Comparison of ENCODE assay signal across 21 cellular contexts in the genomic region with DNA sequence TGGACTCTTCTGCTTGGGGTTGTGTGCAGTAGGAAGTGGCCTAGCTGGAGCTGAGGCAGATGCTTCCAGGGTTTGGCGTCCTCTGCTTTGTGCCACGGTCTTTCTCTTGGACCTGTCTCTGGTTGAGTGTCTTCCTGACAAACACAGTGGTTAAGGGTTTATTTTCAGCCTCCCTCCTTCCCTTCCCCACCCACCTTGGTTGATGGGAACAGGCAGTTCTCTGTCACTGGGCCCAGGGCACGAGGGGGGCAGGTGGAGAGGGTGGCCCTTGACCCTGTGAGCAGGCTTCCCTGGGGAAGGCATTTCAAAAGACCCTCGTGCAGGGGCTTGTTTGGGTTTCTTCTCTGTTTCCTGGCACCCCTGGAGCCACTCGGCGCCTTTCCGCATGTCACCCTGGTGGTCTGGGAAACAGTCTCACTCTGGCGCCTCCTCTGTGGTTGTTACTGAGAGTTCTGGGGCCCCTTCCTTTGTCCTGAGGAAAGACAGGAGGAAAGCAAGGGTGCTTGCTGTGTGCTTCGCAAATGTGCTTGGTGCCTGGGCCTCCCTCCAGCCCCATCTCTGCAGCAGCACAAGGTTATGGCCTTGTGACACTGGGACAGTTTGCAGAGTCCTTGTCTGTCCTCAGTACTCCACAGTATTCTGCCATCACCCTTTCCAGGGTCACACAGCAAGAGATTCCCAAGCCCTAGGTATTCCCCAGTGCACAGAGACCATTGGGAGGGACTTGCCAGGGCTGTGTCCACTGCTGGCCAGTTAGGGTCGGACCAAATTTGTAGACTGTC. TPM values are rescaled to one million over a fixed set of nuclear protein-coding genes. Genes with fewer than 3 reads are reported as not detected.
DNase-seq lines count a peak whose midpoint lies in the region; ATAC-seq and TF ChIP-seq lines count a peak whose summit lies in the region.
"Had no signal": no experiment of that assay in that cellular context is flagged by ENCODE, and none has a peak within 500 bp of the region (broad histone marks: within the 10 kb centered on the region; RNA-seq: fewer than 3 reads in every experiment).

No MANE protein-coding gene starts in this region.

- H3K27ac Mint-ChIP-seq in activated CD4-positive, alpha-beta T cell treated with anti-CD3 and anti-CD28 coated beads for 36 hours: peak overlapping the region; percentile 19
- no peak overlapping the region for H3K27ac Mint-ChIP-seq in activated CD4-positive, alpha-beta T cell treated with anti-CD3 and anti-CD28 coated beads, Interleukin-2, amount 10 ng/mL, durations not matched to agents 7 days and 5 days
- H3K27ac Mint-ChIP-seq in glutamatergic neuron (ENCODE audit: unreplicated experiment): no peak overlapping the region
- H3K27ac Mint-ChIP-seq: activated naive CD8-positive, alpha-beta T cell; CD4-positive, alpha-beta T cell had no signal

- H3K4me1 Mint-ChIP-seq in activated CD4-positive, alpha-beta T cell treated with anti-CD3 and anti-CD28 coated beads for 36 hours: no peaks in the 10 kb centered on the region
- H3K4me1 Mint-ChIP-seq in activated CD4-positive, alpha-beta T cell treated with anti-CD3 and anti-CD28 coated beads, Interleukin-2, amount 10 ng/mL, durations not matched to agents 7 days and 5 days: no peaks in the 10 kb centered on the region
- peaks cover 38% of the 10 kb centered on the region for H3K4me1 Mint-ChIP-seq in glutamatergic neuron (ENCODE audit: low read depth, unreplicated experiment)

- TF ChIP-seq EP300 in tibial nerve (IDR thresholded peaks at IDR 0.05): peak in 1 of 2 donors; percentile 47

- no peak overlapping the region for H3K4me3 Mint-ChIP-seq in activated CD4-positive, alpha-beta T cell treated with anti-CD3 and anti-CD28 coated beads for 36 hours
- no peak overlapping the region for H3K4me3 Mint-ChIP-seq in activated CD4-positive, alpha-beta T cell treated with anti-CD3 and anti-CD28 coated beads, Interleukin-2, amount 10 ng/mL, durations not matched to agents 7 days and 5 days
- no peak overlapping the region for H3K4me3 Mint-ChIP-seq in glutamatergic neuron (ENCODE audit: unreplicated experiment)
- H3K4me3 Mint-ChIP-seq: activated naive CD8-positive, alpha-beta T cell; CD4-positive, alpha-beta T cell; naive B cell had no signal

- no peak for TF ChIP-seq POLR2A in tibial nerve (IDR thresholded peaks at IDR 0.05)

- DNase-seq in activated CD4-positive, alpha-beta T cell treated with anti-CD3 and anti-CD28 coated beads for 36 hours: no peak
- no peak for DNase-seq in activated CD4-positive, alpha-beta T cell treated with anti-CD3 and anti-CD28 coated beads, Interleukin-2, amount 10 ng/mL, durations not matched to agents 7 days and 5 days
- DNase-seq in dorsolateral prefrontal cortex (peak in 2 of 10 donors; percentile 34 to 35), lower lobe of right lung (no peak), tibial nerve (ENCODE audit: low spot score in 2 of 2) (no peak), AG08395 (ENCODE audit: low spot score) (no peak), glutamatergic neuron (no peak), mesenteric fat pad (ENCODE audit: low spot score) (no peak)
- DNase-seq: 8988T; CD4-positive, alpha-beta T cell; cerebellar nuclear complex; GOT3; MM.1S; naive B cell; NCI-H526; stimulated activated CD4-positive, alpha-beta T cell treated with anti-CD3 and anti-CD28 coated beads, Interleukin-2, amount 100 ng/mL, for 48 hours; WERI-Rb-1 had no signal

- H3K36me3 ChIP-seq in lower lobe of right lung: peaks cover 83% of the 10 kb centered on the region
- peaks cover 9 to 85% (median 27%) of the 10 kb centered on the region in 3 donors for H3K36me3 ChIP-seq in tibial nerve

- no peak for ATAC-seq in activated CD4-positive, alpha-beta T cell treated with anti-CD3 and anti-CD28 coated beads for 36 hours
- no peak for ATAC-seq in lower lobe of right lung
- ATAC-seq: GM12878, Panc1 had no signal

- H3K4me1 ChIP-seq in lower lobe of right lung (peaks cover 27% of the 10 kb centered on the region), tibial nerve (peaks cover 0 to 75% (median 31%) of the 10 kb centered on the region in 4 donors)

- WGBS in tibial nerve, 2 donors: 58 to 67% methylated on average over 9 to 10 of the region's 10 CpGs

- H3K9me3 ChIP-seq in lower lobe of right lung: no peaks in the 10 kb centered on the region
- no peaks in the 10 kb centered on the region for H3K9me3 ChIP-seq in tibial nerve

- H3K27ac ChIP-seq in dorsolateral prefrontal cortex (peak overlapping the region in 58 of 59 donors; percentile 1 to 95 (median 84)), lower lobe of right lung (peak overlapping the region; percentile 44), tibial nerve (peak overlapping the region; percentile 24 to 86 (median 70))
- H3K27ac ChIP-seq: WERI-Rb-1 had no signal

- H3K4me3 ChIP-seq in dorsolateral prefrontal cortex (no peak overlapping the region), lower lobe of right lung (no peak overlapping the region), tibial nerve (no peak overlapping the region)
- H3K4me3 ChIP-seq: GM12878 had no signal

- H3K9me3 Mint-ChIP-seq in activated CD4-positive, alpha-beta T cell treated with anti-CD3 and anti-CD28 coated beads for 36 hours (ENCODE audit: low read depth): no peaks in the 10 kb centered on the region
- H3K9me3 Mint-ChIP-seq in activated CD4-positive, alpha-beta T cell treated with anti-CD3 and anti-CD28 coated beads, Interleukin-2, amount 10 ng/mL, durations not matched to agents 7 days and 5 days: no peaks in the 10 kb centered on the region
- peaks cover 26% of the 10 kb centered on the region for H3K9me3 Mint-ChIP-seq in glutamatergic neuron (ENCODE audit: unreplicated experiment)
- H3K9me3 Mint-ChIP-seq: CD4-positive, alpha-beta T cell; naive B cell had no signal

- peaks cover 23% of the 10 kb centered on the region for H3K36me3 Mint-ChIP-seq in activated CD4-positive, alpha-beta T cell treated with anti-CD3 and anti-CD28 coated beads for 36 hours (ENCODE audit: low read depth)
- peaks cover 25% of the 10 kb centered on the region for H3K36me3 Mint-ChIP-seq in activated CD4-positive, alpha-beta T cell treated with anti-CD3 and anti-CD28 coated beads, Interleukin-2, amount 10 ng/mL, durations not matched to agents 7 days and 5 days (ENCODE audit: low read depth)
- no peaks in the 10 kb centered on the region for H3K36me3 Mint-ChIP-seq in glutamatergic neuron (ENCODE audit: unreplicated experiment)
- H3K36me3 Mint-ChIP-seq: activated naive CD8-positive, alpha-beta T cell had no signal

- POLR2A ChIA-PET in activated CD4-positive, alpha-beta T cell treated with anti-CD3 and anti-CD28 coated beads for 36 hours (lab: Charles Lee): no interaction called here
- POLR2A ChIA-PET in activated CD4-positive, alpha-beta T cell treated with anti-CD3 and anti-CD28 coated beads, Interleukin-2, amount 10 ng/mL, durations not matched to agents 7 days and 5 days (lab: Charles Lee): no interaction called here

- H3K27me3 ChIP-seq in dorsolateral prefrontal cortex (no peaks in the 10 kb centered on the region), lower lobe of right lung (ENCODE audit: low read depth) (no peaks in the 10 kb centered on the region), tibial nerve (no peaks in the 10 kb centered on the region)

- TF ChIP-seq CTCF in dorsolateral prefrontal cortex (IDR thresholded peaks at IDR 0.05 in 54 of 56, conservative IDR thresholded peaks at IDR 0.05 in 2 of 56; ENCODE audit: low read depth in 1 of 56, partially characterized antibody in 56 of 56): no peak
- TF ChIP-seq CTCF in lower lobe of right lung (IDR thresholded peaks at IDR 0.05): no peak
- no peak for TF ChIP-seq CTCF in tibial nerve (IDR thresholded peaks at IDR 0.05)
- TF ChIP-seq CTCF in glutamatergic neuron (IDR thresholded peaks at IDR 0.05; ENCODE audit: partially characterized antibody, unreplicated experiment): no peak

- H3K27me3 Mint-ChIP-seq in activated CD4-positive, alpha-beta T cell treated with anti-CD3 and anti-CD28 coated beads for 36 hours: no peaks in the 10 kb centered on the region
- H3K27me3 Mint-ChIP-seq in activated CD4-positive, alpha-beta T cell treated with anti-CD3 and anti-CD28 coated beads, Interleukin-2, amount 10 ng/mL, durations not matched to agents 7 days and 5 days: no peaks in the 10 kb centered on the region
- peaks cover 14% of the 10 kb centered on the region for H3K27me3 Mint-ChIP-seq in glutamatergic neuron (ENCODE audit: unreplicated experiment)
- H3K27me3 Mint-ChIP-seq: activated naive CD8-positive, alpha-beta T cell; CD4-positive, alpha-beta T cell; naive B cell had no signal

- CTCF ChIA-PET in activated CD4-positive, alpha-beta T cell treated with anti-CD3 and anti-CD28 coated beads for 36 hours (lab: Charles Lee): no interaction called here
- CTCF ChIA-PET in activated CD4-positive, alpha-beta T cell treated with anti-CD3 and anti-CD28 coated beads, Interleukin-2, amount 10 ng/mL, durations not matched to agents 7 days and 5 days (lab: Charles Lee): no interaction called here

- intact Hi-C loops in activated CD4-positive, alpha-beta T cell treated with anti-CD3 and anti-CD28 coated beads for 36 hours (cut with DNase I, micrococcal nuclease): no loop called here
- intact Hi-C loops in dorsolateral prefrontal cortex (cut with DNase I) (no loop called here), lower lobe of right lung (cut with DNase I) (no loop called here)

RNA-seq across cellular contexts. Expression of a gene that starts 10.3 kb away (rescaled TPM):
- total RNA-seq in activated CD4-positive, alpha-beta T cell treated with anti-CD3 and anti-CD28 coated beads for 36 hours: under 1 TPM; 0.09 to 0.14 TPM
- total RNA-seq in activated CD4-positive, alpha-beta T cell treated with anti-CD3 and anti-CD28 coated beads, Interleukin-2, amount 10 ng/mL, durations not matched to agents 7 days and 5 days: under 1 TPM; 0.02 to 0.15 TPM
- total RNA-seq in dorsolateral prefrontal cortex (100 to 1,000 TPM in 4 of 120 experiments, 10 to 100 TPM in 113, 1 to 10 TPM in 3; 7.9 to 229 (median 32.7) TPM), lower lobe of right lung (133 TPM), tibial nerve (100 to 1,000 TPM; 167 to 527 (median 264) TPM), glutamatergic neuron (ENCODE audit: unreplicated experiment) (6.3 TPM), mesenteric fat pad (557 TPM)

RNA-seq across cellular contexts. Expression of a gene that starts 29.5 kb away (rescaled TPM):
- total RNA-seq in activated CD4-positive, alpha-beta T cell treated with anti-CD3 and anti-CD28 coated beads for 36 hours: 10 to 100 TPM; 61.4 to 68.9 TPM
- total RNA-seq in activated CD4-positive, alpha-beta T cell treated with anti-CD3 and anti-CD28 coated beads, Interleukin-2, amount 10 ng/mL, durations not matched to agents 7 days and 5 days: 10 to 100 TPM; 94.5 TPM
- 100 to 1,000 TPM; 146 to 372 (median 259) TPM for total RNA-seq in dorsolateral prefrontal cortex
- total RNA-seq in lower lobe of right lung: 90.2 TPM
- 100 to 1,000 TPM; 192 to 305 (median 232) TPM for total RNA-seq in tibial nerve
- 280 TPM for total RNA-seq in glutamatergic neuron (ENCODE audit: unreplicated experiment)
- 71.6 TPM for total RNA-seq in mesenteric fat pad

RNA-seq across cellular contexts. Expression of a gene that starts 31.0 kb away (rescaled TPM):
- total RNA-seq in activated CD4-positive, alpha-beta T cell treated with anti-CD3 and anti-CD28 coated beads for 36 hours: 1 to 10 TPM; 2.7 to 4.2 TPM
- total RNA-seq in activated CD4-positive, alpha-beta T cell treated with anti-CD3 and anti-CD28 coated beads, Interleukin-2, amount 10 ng/mL, durations not matched to agents 7 days and 5 days: 1 to 10 TPM; 1.5 to 2.1 TPM
- total RNA-seq in dorsolateral prefrontal cortex: 1 to 10 TPM in 33 of 120 experiments, under 1 TPM in 16, not detected in 71; 0.62 to 2.9 (median 1.2) TPM
- total RNA-seq in lower lobe of right lung: 44.0 TPM
- 100 to 1,000 TPM; 235 to 624 (median 535) TPM for total RNA-seq in tibial nerve
- 2.7 TPM for total RNA-seq in glutamatergic neuron (ENCODE audit: unreplicated experiment)
- not detected for total RNA-seq in mesenteric fat pad
- total RNA-seq: pulmonary artery endothelial cell had no signal

RNA-seq across cellular contexts. Expression of a gene that starts 40.0 kb away (rescaled TPM):
- not detected for total RNA-seq in activated CD4-positive, alpha-beta T cell treated with anti-CD3 and anti-CD28 coated beads for 36 hours
- total RNA-seq in activated CD4-positive, alpha-beta T cell treated with anti-CD3 and anti-CD28 coated beads, Interleukin-2, amount 10 ng/mL, durations not matched to agents 7 days and 5 days: under 1 TPM in 1 of 2 experiments, not detected in 1; 0.15 TPM
- total RNA-seq in dorsolateral prefrontal cortex (10 to 100 TPM in 36 of 120 experiments, 1 to 10 TPM in 84; 1.6 to 23.6 (median 7.0) TPM), lower lobe of right lung (23.6 TPM), tibial nerve (10 to 100 TPM; 11.5 to 67.5 (median 32.7) TPM), glutamatergic neuron (ENCODE audit: unreplicated experiment) (0.59 TPM), mesenteric fat pad (144 TPM)
- total RNA-seq: GM12878 had no signal

RNA-seq across cellular contexts. Expression of a gene that starts 48.8 kb away (rescaled TPM):
- total RNA-seq in activated CD4-positive, alpha-beta T cell treated with anti-CD3 and anti-CD28 coated beads for 36 hours: 10 to 100 TPM; 35.6 to 59.1 TPM
- total RNA-seq in activated CD4-positive, alpha-beta T cell treated with anti-CD3 and anti-CD28 coated beads, Interleukin-2, amount 10 ng/mL, durations not matched to agents 7 days and 5 days: 10 to 100 TPM; 22.1 to 23.8 TPM
- 10 to 100 TPM; 10.8 to 61.6 (median 20.5) TPM for total RNA-seq in dorsolateral prefrontal cortex
- 28.5 TPM for total RNA-seq in lower lobe of right lung
- total RNA-seq in tibial nerve: 100 to 1,000 TPM in 2 of 4 donors, 10 to 100 TPM in 2; 71.1 to 133 (median 94.2) TPM
- total RNA-seq in glutamatergic neuron (ENCODE audit: unreplicated experiment): 308 TPM
- total RNA-seq in mesenteric fat pad: 38.5 TPM
